ENCODE assay signal across 8 cellular contexts in the genomic region with DNA sequence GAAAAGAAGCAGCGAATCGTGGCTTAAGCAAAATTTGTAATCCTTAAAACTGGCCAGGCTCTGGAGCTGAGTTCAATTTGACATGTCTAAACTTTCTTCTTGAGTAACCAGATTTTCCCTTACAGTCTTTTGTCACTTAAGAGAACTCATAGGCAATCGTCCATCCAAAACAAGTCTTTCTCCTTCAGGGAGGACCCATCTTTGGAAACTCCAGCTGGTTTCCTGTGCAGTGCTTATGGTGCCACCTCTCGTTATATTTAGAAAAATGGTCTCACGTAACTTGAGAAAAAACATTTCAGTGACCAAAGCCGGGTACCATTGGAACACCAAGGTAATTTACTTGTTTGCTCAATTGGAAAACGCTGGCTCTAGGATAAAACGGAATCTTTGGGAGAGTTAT. TPM values are rescaled to one million over a fixed set of nuclear protein-coding genes. Genes with fewer than 3 reads are reported as not detected.
DNase-seq lines count a peak whose midpoint lies in the region; ATAC-seq and TF ChIP-seq lines count a peak whose summit lies in the region.

No MANE protein-coding gene starts in this region.

- H3K4me1 Mint-ChIP-seq in activated T-helper 1 cell treated with anti-CD3 and anti-CD28 coated beads, Interleukin-12 subunit alpha, Interleukin-12 subunit beta, Interleukin-2, Interleukin-4 antibody, amounts not matched to agents 30 ng/mL and 10 ng/mL and 1 ng/mL, durations not matched to agents 14 hours and 24 hours and 36 hours (ENCODE audit: low read depth): peaks cover 49% of the 10 kb centered on the region
- H3K4me1 Mint-ChIP-seq in stimulated activated effector memory CD8-positive, alpha-beta T cell treated with anti-CD3 and anti-CD28 coated beads, Interleukin-12 subunit alpha, Interleukin-12 subunit beta, amount 100 ng/mL, for 72 hours: peaks cover 40% of the 10 kb centered on the region

- peaks cover 31% of the 10 kb centered on the region for H3K4me1 ChIP-seq in HUES6 (ENCODE audit: control insufficient read depth, insufficient read depth, low read length)

- H3K36me3 ChIP-seq in HUES6 (ENCODE audit: control insufficient read depth, insufficient read depth, low read length): no peaks in the 10 kb centered on the region

- DNase-seq in AG09309 (ENCODE audit: low read depth): no peak
- DNase-seq in activated T-helper 1 cell treated with anti-CD3 and anti-CD28 coated beads, Interleukin-12 subunit alpha, Interleukin-12 subunit beta, Interleukin-2, Interleukin-4 antibody, amounts not matched to agents 30 ng/mL and 10 ng/mL and 1 ng/mL, durations not matched to agents 14 hours and 24 hours and 36 hours (ENCODE audit: low spot score): peak; percentile 17
- DNase-seq in left ventricle myocardium superior: peak; percentile 6
- no peak for DNase-seq in stimulated activated effector memory CD8-positive, alpha-beta T cell treated with anti-CD3 and anti-CD28 coated beads, Interleukin-12 subunit alpha, Interleukin-12 subunit beta, amount 100 ng/mL, for 72 hours (ENCODE audit: low spot score in 2 of 2)
- DNase-seq in NCI-H510A (lab: John Stamatoyannopoulos, UW): no peak
- no peak for DNase-seq in epidermal melanocyte (ENCODE audit: insufficient read length, low spot score)

- no peak overlapping the region for H3K9ac ChIP-seq in HUES6 (ENCODE audit: low read length)

- H3K27me3 ChIP-seq in HUES6 (ENCODE audit: control insufficient read depth, insufficient read depth, low read length): peaks cover 14% of the 10 kb centered on the region

- H3K4me3 Mint-ChIP-seq in activated T-helper 1 cell treated with anti-CD3 and anti-CD28 coated beads, Interleukin-12 subunit alpha, Interleukin-12 subunit beta, Interleukin-2, Interleukin-4 antibody, amounts not matched to agents 30 ng/mL and 10 ng/mL and 1 ng/mL, durations not matched to agents 14 hours and 24 hours and 36 hours: peak overlapping the region; percentile 87
- H3K4me3 Mint-ChIP-seq in stimulated activated effector memory CD8-positive, alpha-beta T cell treated with anti-CD3 and anti-CD28 coated beads, Interleukin-12 subunit alpha, Interleukin-12 subunit beta, amount 100 ng/mL, for 72 hours: peak overlapping the region; percentile 89

- H3K9me3 ChIP-seq in HUES6 (ENCODE audit: control insufficient read depth, insufficient read depth, low read depth, low read length): no peaks in the 10 kb centered on the region

- no peaks in the 10 kb centered on the region for H3K27me3 Mint-ChIP-seq in activated T-helper 1 cell treated with anti-CD3 and anti-CD28 coated beads, Interleukin-12 subunit alpha, Interleukin-12 subunit beta, Interleukin-2, Interleukin-4 antibody, amounts not matched to agents 30 ng/mL and 10 ng/mL and 1 ng/mL, durations not matched to agents 14 hours and 24 hours and 36 hours (ENCODE audit: insufficient read depth)

- H3K9me3 Mint-ChIP-seq in activated T-helper 1 cell treated with anti-CD3 and anti-CD28 coated beads, Interleukin-12 subunit alpha, Interleukin-12 subunit beta, Interleukin-2, Interleukin-4 antibody, amounts not matched to agents 30 ng/mL and 10 ng/mL and 1 ng/mL, durations not matched to agents 14 hours and 24 hours and 36 hours: no peaks in the 10 kb centered on the region
- H3K9me3 Mint-ChIP-seq in stimulated activated effector memory CD8-positive, alpha-beta T cell treated with anti-CD3 and anti-CD28 coated beads, Interleukin-12 subunit alpha, Interleukin-12 subunit beta, amount 100 ng/mL, for 72 hours: no peaks in the 10 kb centered on the region

- H3K4me3 ChIP-seq in AG09309 (ENCODE audit: control insufficient read depth, low read depth, low read length): peak overlapping the region; percentile 41
- H3K4me3 ChIP-seq in HUES6 (ENCODE audit: low read depth, low read length): peak overlapping the region; percentile 77

- ATAC-seq in left ventricle myocardium superior: no peak
- ATAC-seq in stimulated activated effector memory CD8-positive, alpha-beta T cell treated with anti-CD3 and anti-CD28 coated beads, Interleukin-12 subunit alpha, Interleukin-12 subunit beta, amount 100 ng/mL, for 72 hours: no peak
- no peak for ATAC-seq in HG02610 (IDR thresholded peaks at IDR 0.05; ENCODE audit: unreplicated experiment)

- intact Hi-C loops in activated T-helper 1 cell treated with anti-CD3 and anti-CD28 coated beads, Interleukin-12 subunit alpha, Interleukin-12 subunit beta, Interleukin-2, Interleukin-4 antibody, amounts not matched to agents 30 ng/mL and 10 ng/mL and 1 ng/mL, durations not matched to agents 14 hours and 24 hours and 36 hours (cut with micrococcal nuclease): loop anchor here (1.0 to 2.0 kb wide), 6 partner anchors 39 to 365 kb away; a partner anchor contains a TSS
- intact Hi-C loops in left ventricle myocardium superior (cut with micrococcal nuclease): loop anchor here (10.0 kb wide), 1 partner anchor 81 kb away; no protein-coding TSS in a partner anchor

- H3K36me3 Mint-ChIP-seq in activated T-helper 1 cell treated with anti-CD3 and anti-CD28 coated beads, Interleukin-12 subunit alpha, Interleukin-12 subunit beta, Interleukin-2, Interleukin-4 antibody, amounts not matched to agents 30 ng/mL and 10 ng/mL and 1 ng/mL, durations not matched to agents 14 hours and 24 hours and 36 hours (ENCODE audit: low read depth): no peaks in the 10 kb centered on the region
- H3K36me3 Mint-ChIP-seq in stimulated activated effector memory CD8-positive, alpha-beta T cell treated with anti-CD3 and anti-CD28 coated beads, Interleukin-12 subunit alpha, Interleukin-12 subunit beta, amount 100 ng/mL, for 72 hours: peaks cover 31% of the 10 kb centered on the region

- peak overlapping the region; percentile 93 for H3K27ac Mint-ChIP-seq in activated T-helper 1 cell treated with anti-CD3 and anti-CD28 coated beads, Interleukin-12 subunit alpha, Interleukin-12 subunit beta, Interleukin-2, Interleukin-4 antibody, amounts not matched to agents 30 ng/mL and 10 ng/mL and 1 ng/mL, durations not matched to agents 14 hours and 24 hours and 36 hours
- H3K27ac Mint-ChIP-seq in stimulated activated effector memory CD8-positive, alpha-beta T cell treated with anti-CD3 and anti-CD28 coated beads, Interleukin-12 subunit alpha, Interleukin-12 subunit beta, amount 100 ng/mL, for 72 hours: peak overlapping the region; percentile 90

- TF ChIP-seq CTCF in AG09309 (IDR thresholded peaks at IDR 0.05; ENCODE audit: control insufficient read depth, insufficient read depth, low read depth, low read length, missing control alignments): peak; percentile 31

- H3K27ac ChIP-seq in HUES6 (ENCODE audit: low read depth, low read length): no peak overlapping the region

RNA-seq across cellular contexts. Expression of a gene that starts 1.9 kb away (rescaled TPM):
- 46.7 and 48.7 TPM in 2 replicates for total RNA-seq in activated T-helper 1 cell treated with anti-CD3 and anti-CD28 coated beads, Interleukin-12 subunit alpha, Interleukin-12 subunit beta, Interleukin-2, Interleukin-4 antibody, amounts not matched to agents 30 ng/mL and 10 ng/mL and 1 ng/mL, durations not matched to agents 14 hours and 24 hours and 36 hours
- 143 TPM for total RNA-seq in left ventricle myocardium superior

RNA-seq across cellular contexts. Expression of a gene that starts 45.4 kb away (rescaled TPM):
- total RNA-seq in activated T-helper 1 cell treated with anti-CD3 and anti-CD28 coated beads, Interleukin-12 subunit alpha, Interleukin-12 subunit beta, Interleukin-2, Interleukin-4 antibody, amounts not matched to agents 30 ng/mL and 10 ng/mL and 1 ng/mL, durations not matched to agents 14 hours and 24 hours and 36 hours: 292 and 294 TPM in 2 replicates
- total RNA-seq in left ventricle myocardium superior: 26.5 TPM

RNA-seq across cellular contexts. Expression of a gene that starts 57.5 kb away (rescaled TPM):
- 86.9 and 88.6 TPM in 2 replicates for total RNA-seq in activated T-helper 1 cell treated with anti-CD3 and anti-CD28 coated beads, Interleukin-12 subunit alpha, Interleukin-12 subunit beta, Interleukin-2, Interleukin-4 antibody, amounts not matched to agents 30 ng/mL and 10 ng/mL and 1 ng/mL, durations not matched to agents 14 hours and 24 hours and 36 hours
- total RNA-seq in left ventricle myocardium superior: 72.2 TPM

Comparison
In these comparisons a context has a peak if more than half of its experiments do, and no peak if none do; other contexts are left out.
1. DNase-seq: peak in activated T-helper 1 cell treated with anti-CD3 and anti-CD28 coated beads, Interleukin-12 subunit alpha, Interleukin-12 subunit beta, Interleukin-2, Interleukin-4 antibody, amounts not matched to agents 30 ng/mL and 10 ng/mL and 1 ng/mL, durations not matched to agents 14 hours and 24 hours and 36 hours (single experiment) and left ventricle myocardium superior (single experiment); none in AG09309 (single experiment), stimulated activated effector memory CD8-positive, alpha-beta T cell treated with anti-CD3 and anti-CD28 coated beads, Interleukin-12 subunit alpha, Interleukin-12 subunit beta, amount 100 ng/mL, for 72 hours (0 of 2), NCI-H510A (single experiment) and epidermal melanocyte (single experiment).
2. RNA of a gene that starts 45.4 kb away (total RNA-seq): 292 to 294 TPM in activated T-helper 1 cell treated with anti-CD3 and anti-CD28 coated beads, Interleukin-12 subunit alpha, Interleukin-12 subunit beta, Interleukin-2, Interleukin-4 antibody, amounts not matched to agents 30 ng/mL and 10 ng/mL and 1 ng/mL, durations not matched to agents 14 hours and 24 hours and 36 hours; 26.5 TPM in left ventricle myocardium superior (single experiment); every median in the first group is over 10 times any median in the second.